In genomic region chr2:118013724-118014491, GRCh38 we compare ENCODE assay signal across 7 cellular contexts. TPM values are rescaled to one million over a fixed set of nuclear protein-coding genes. Genes with fewer than 3 reads are reported as not detected.
DNase-seq lines count a peak whose midpoint lies in the region; ATAC-seq, FAIRE-seq and TF ChIP-seq lines count a peak whose summit lies in the region.

CCDC93 (minus strand) TSS chr2:118014070; CDS start chr2:118013995, 75 bp downstream.

- peak within 1 kb of the TSS; percentile 99 for H2AFZ ChIP-seq in hepatocyte

- peak; percentile 89 for ATAC-seq in HG02943 (IDR thresholded peaks at IDR 0.05; ENCODE audit: low read depth, unreplicated experiment)

- H3K9me3 ChIP-seq in hepatocyte (ENCODE audit: low read depth): no peaks in the 10 kb centered on the region

- FAIRE-seq in GM18507 (lab: Jason Lieb, UNC): peak; percentile 67

- WGBS in hepatocyte (ENCODE audit: low lambda C conversion rate, missing lambda C conversion rate): 2% methylated on average over 58 of the region's 71 CpGs

- H3K27ac ChIP-seq in hepatocyte: peak within 1 kb of the TSS; percentile 96

- DNase-seq in GM18507 (ENCODE audit: extremely low spot score, insufficient read length, low read depth): peak; percentile 97
- DNase-seq in NCI-H2029 treated with DMSO at 0.1 percent for 48 hours (lab: John Stamatoyannopoulos, UW): peak; percentile 13
- peak; percentile 79 for DNase-seq in T-helper 9 cell
- peak; percentile 55 for DNase-seq in astrocyte of the cerebellum (ENCODE audit: low read depth)
- DNase-seq in hepatocyte (ENCODE audit: low spot score): peak; percentile 93
- DNase-seq in retina: peak; percentile 94

- H3K4me3 ChIP-seq in astrocyte of the cerebellum (ENCODE audit: low read depth, low read length) (peak within 1 kb of the TSS; percentile 98), hepatocyte (peak within 1 kb of the TSS; percentile 98)

- in situ Hi-C loops in astrocyte of the cerebellum (cut with HindIII; ENCODE audit: low sequenced_read_pairs): no loop called here

- H3K79me2 ChIP-seq in hepatocyte: peaks cover 47% of the 10 kb centered on the region

- H4K20me1 ChIP-seq in hepatocyte (ENCODE audit: insufficient read depth, poor library complexity, severe bottlenecking): peaks cover 30% of the 10 kb centered on the region

- H3K4me2 ChIP-seq in hepatocyte: peak within 1 kb of the TSS; percentile 93

- TF ChIP-seq CTCF in astrocyte of the cerebellum (IDR thresholded peaks at IDR 0.05; ENCODE audit: low read depth, low read length, missing control alignments) (no peak), hepatocyte (IDR thresholded peaks at IDR 0.05; ENCODE audit: poor library complexity) (no peak)

- H3K4me1 ChIP-seq in hepatocyte (ENCODE audit: insufficient read depth): peaks cover 3% of the 10 kb centered on the region

- H3K9me2 ChIP-seq in hepatocyte (replicated peaks; ENCODE audit: insufficient read depth): no peaks in the 10 kb centered on the region

- no peaks in the 10 kb centered on the region for H3K36me3 ChIP-seq in hepatocyte (replicated peaks; ENCODE audit: insufficient read depth, low read depth)

- no peaks in the 10 kb centered on the region for H3K27me3 ChIP-seq in hepatocyte

RNA-seq across cellular contexts. Expression of gene CCDC93, which starts in this region (rescaled TPM):
- 23.0 and 37.4 TPM in 2 replicates for total RNA-seq in hepatocyte
- polyA plus RNA-seq in hepatocyte: 13.2 and 16.8 TPM in 2 replicates

Comparison
In these comparisons a context has a peak if more than half of its experiments do, and no peak if none do; other contexts are left out.
1. Peak in every context shown above with its lines: DNase-seq, ATAC-seq, H3K4me3 ChIP-seq and H3K27ac ChIP-seq.
2. DNase-seq: peak in every context shown above with its lines; median percentile 97 in GM18507; 94 in retina; 93 in hepatocyte; 79 in T-helper 9 cell; 55 in astrocyte of the cerebellum; 13 in NCI-H2029 treated with DMSO at 0.1 percent for 48 hours.